In the genomic region with DNA sequence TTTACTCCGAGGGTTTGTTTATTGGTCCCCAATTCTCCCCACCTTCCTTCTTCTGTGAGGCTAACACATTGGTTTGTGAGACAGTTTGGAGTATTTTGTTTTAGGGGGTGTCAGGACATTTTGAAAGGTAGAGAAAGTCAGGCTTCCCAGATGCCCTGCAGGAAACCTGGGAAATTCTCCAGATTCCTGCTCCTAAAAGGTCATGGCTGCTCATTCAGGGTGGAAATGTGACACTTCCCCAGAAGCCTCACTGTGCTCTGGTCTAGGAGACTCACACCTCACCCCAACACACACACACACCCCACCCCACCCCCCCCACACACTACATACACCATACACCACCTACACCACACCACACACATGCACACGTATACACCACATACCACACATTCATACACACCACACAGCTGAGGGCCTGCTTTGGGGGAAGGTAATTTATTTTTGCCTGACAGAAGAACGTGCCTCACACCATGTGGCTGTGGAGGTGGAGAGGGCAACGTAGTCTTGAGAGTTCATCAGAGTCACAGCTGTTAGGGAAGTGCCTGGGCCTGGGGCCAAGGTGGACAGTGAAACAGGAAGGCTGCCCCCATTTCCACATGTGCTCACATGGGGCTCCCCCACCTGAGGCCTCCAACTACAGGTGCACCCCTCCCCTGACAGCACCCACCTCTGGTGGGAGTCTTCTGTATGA, we compare ENCODE assay signal across 8 cellular contexts. TPM values are rescaled to one million over a fixed set of nuclear protein-coding genes. Genes with fewer than 3 reads are reported as not detected.
DNase-seq lines count a peak whose midpoint lies in the region; ATAC-seq and TF ChIP-seq lines count a peak whose summit lies in the region.

No MANE protein-coding gene starts in this region.

- CTCF ChIA-PET in WTC11 (lab: Charles Lee), result interaction anchor here (0.6 to 1.3 kb wide), 4 partner anchors 8 to 516 kb away, joined by 3 to 4 read pairs (median 3); no protein-coding TSS in a partner anchor
- CTCF ChIA-PET in CD8-positive, alpha-beta T cell (lab: Charles Lee), result no interaction called here

- no peak for DNase-seq in WTC11 (ENCODE audit: low spot score)
- DNase-seq in lung (ENCODE audit: low spot score), result no peak
- no peak for DNase-seq in CD8-positive, alpha-beta T cell
- DNase-seq in HPDE6-E6E7 (ENCODE audit: extremely low spot score), result no peak
- no peak for DNase-seq in NCI-H2227 treated with DMSO at 0.1 percent for 48 hours (lab: John Stamatoyannopoulos, UW)
- DNase-seq in AG08395 (ENCODE audit: low spot score), result no peak

- no peak overlapping the region for H3K4me3 Mint-ChIP-seq in WTC11
- no peak overlapping the region for H3K4me3 Mint-ChIP-seq in CD8-positive, alpha-beta T cell

- H3K36me3 Mint-ChIP-seq in WTC11, result no peaks in the 10 kb centered on the region
- H3K36me3 Mint-ChIP-seq in CD8-positive, alpha-beta T cell, result peaks cover under 1% of the 10 kb centered on the region

- WGBS in lung, 2 donors, result 25% methylated on average over 4 of the region's 4 CpGs

- peaks cover 0 to 2% of the 10 kb centered on the region in 2 donors for H3K9me3 ChIP-seq in lung (ENCODE audit: control insufficient read depth in 2 of 2, insufficient read depth in 1 of 2, low read length in 1 of 2)
- H3K9me3 ChIP-seq in CD8-positive, alpha-beta T cell (ENCODE audit: low read length), result no peaks in the 10 kb centered on the region

- ATAC-seq in GM19372 (IDR thresholded peaks at IDR 0.05; ENCODE audit: low read depth, unreplicated experiment), result peak; percentile 74
- ATAC-seq in HG03342 (IDR thresholded peaks at IDR 0.05; ENCODE audit: unreplicated experiment), result peak; percentile 56
- ATAC-seq in WTC11, result peak; percentile 50
- no peak for ATAC-seq in lung (ENCODE audit: insufficient read depth, low FRiP score)
- ATAC-seq in CD8-positive, alpha-beta T cell, result no peak

- H3K36me3 ChIP-seq in lung (ENCODE audit: control insufficient read depth in 2 of 2, insufficient read depth in 2 of 2, low read length in 2 of 2), result no peaks in the 10 kb centered on the region
- no peaks in the 10 kb centered on the region for H3K36me3 ChIP-seq in CD8-positive, alpha-beta T cell (ENCODE audit: insufficient read depth, low read length)

- H3K27ac Mint-ChIP-seq in WTC11, result no peak overlapping the region
- no peak overlapping the region for H3K27ac Mint-ChIP-seq in CD8-positive, alpha-beta T cell

- H3K4me1 Mint-ChIP-seq in WTC11, result peaks cover 15% of the 10 kb centered on the region
- no peaks in the 10 kb centered on the region for H3K4me1 Mint-ChIP-seq in CD8-positive, alpha-beta T cell (ENCODE audit: low read depth)

- H3K4me1 ChIP-seq in lung (ENCODE audit: control insufficient read depth in 2 of 2, insufficient read depth in 2 of 2, low read length in 2 of 2), result peaks cover 24 to 27% of the 10 kb centered on the region in 2 donors
- H3K4me1 ChIP-seq in CD8-positive, alpha-beta T cell (ENCODE audit: insufficient read depth, low read length), result no peaks in the 10 kb centered on the region

- no peak overlapping the region for H3K4me3 ChIP-seq in lung
- no peak overlapping the region for H3K4me3 ChIP-seq in CD8-positive, alpha-beta T cell (ENCODE audit: low read depth, low read length)

- H3K27ac ChIP-seq in lung (ENCODE audit: low read depth in 1 of 2, low read length in 1 of 2), result peak overlapping the region; percentile 78 to 84
- H3K27ac ChIP-seq in CD8-positive, alpha-beta T cell (ENCODE audit: low read depth, low read length), result no peak overlapping the region

- H3K27me3 ChIP-seq in lung (ENCODE audit: control insufficient read depth, insufficient read depth), result no peaks in the 10 kb centered on the region
- H3K27me3 ChIP-seq in CD8-positive, alpha-beta T cell (ENCODE audit: insufficient read depth, low read length), result no peaks in the 10 kb centered on the region

- H3K27me3 Mint-ChIP-seq in WTC11 (ENCODE audit: low read depth), result no peaks in the 10 kb centered on the region
- H3K27me3 Mint-ChIP-seq in CD8-positive, alpha-beta T cell (ENCODE audit: low read depth), result no peaks in the 10 kb centered on the region

- TF ChIP-seq CTCF in WTC11 (IDR thresholded peaks at IDR 0.05), result no peak
- TF ChIP-seq CTCF in lung (IDR thresholded peaks at IDR 0.05; ENCODE audit: control extremely low read depth, extremely low read depth), result no peak
- no peak for TF ChIP-seq CTCF in CD8-positive, alpha-beta T cell (IDR thresholded peaks at IDR 0.05)

- POLR2A ChIA-PET in WTC11 (lab: Charles Lee), result no interaction called here
- POLR2A ChIA-PET in CD8-positive, alpha-beta T cell (lab: Charles Lee), result no interaction called here

- H3K9me3 Mint-ChIP-seq in WTC11, result no peaks in the 10 kb centered on the region
- no peaks in the 10 kb centered on the region for H3K9me3 Mint-ChIP-seq in CD8-positive, alpha-beta T cell

- intact Hi-C loops in CD8-positive, alpha-beta T cell (cut with DNase I, micrococcal nuclease), result no loop called here

TF ChIP-seq in WTC11, 78 proteins besides CTCF, POLR2A, EP300 and RAD21:
- TF ChIP-seq, protein P1, sequence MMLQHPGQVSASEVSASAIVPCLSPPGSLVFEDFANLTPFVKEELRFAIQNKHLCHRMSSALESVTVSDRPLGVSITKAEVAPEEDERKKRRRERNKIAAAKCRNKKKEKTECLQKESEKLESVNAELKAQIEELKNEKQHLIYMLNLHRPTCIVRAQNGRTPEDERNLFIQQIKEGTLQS (CRISPR knock-in tag; conservative IDR thresholded peaks at IDR 0.05), result no peak
- no peak for TF ChIP-seq IRF2 (CRISPR knock-in tag; IDR thresholded peaks at IDR 0.05; ENCODE audit: borderline replicate concordance, low read depth)
- no peak for TF ChIP-seq ZNF232 (CRISPR knock-in tag; IDR thresholded peaks at IDR 0.05)
- no peak for TF ChIP-seq MXD4 (CRISPR knock-in tag; IDR thresholded peaks at IDR 0.05; ENCODE audit: borderline replicate concordance)
- TF ChIP-seq MYBL2 (CRISPR knock-in tag; IDR thresholded peaks at IDR 0.05), result no peak
- no peak for TF ChIP-seq HMGA2 (CRISPR knock-in tag; IDR thresholded peaks at IDR 0.05)
- no peak for TF ChIP-seq ZNF138 (CRISPR knock-in tag; conservative IDR thresholded peaks at IDR 0.05)
- no peak for TF ChIP-seq RELA (CRISPR knock-in tag; IDR thresholded peaks at IDR 0.05; ENCODE audit: borderline replicate concordance)
- TF ChIP-seq, protein P2, sequence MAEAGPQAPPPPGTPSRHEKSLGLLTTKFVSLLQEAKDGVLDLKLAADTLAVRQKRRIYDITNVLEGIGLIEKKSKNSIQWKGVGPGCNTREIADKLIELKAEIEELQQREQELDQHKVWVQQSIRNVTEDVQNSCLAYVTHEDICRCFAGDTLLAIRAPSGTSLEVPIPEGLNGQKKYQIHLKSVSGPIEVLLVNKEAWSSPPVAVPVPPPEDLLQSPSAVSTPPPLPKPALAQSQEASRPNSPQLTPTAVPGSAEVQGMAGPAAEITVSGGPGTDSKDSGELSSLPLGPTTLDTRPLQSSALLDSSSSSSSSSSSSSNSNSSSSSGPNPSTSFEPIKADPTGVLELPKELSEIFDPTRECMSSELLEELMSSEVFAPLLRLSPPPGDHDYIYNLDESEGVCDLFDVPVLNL (CRISPR knock-in tag; IDR thresholded peaks at IDR 0.05; ENCODE audit: borderline replicate concordance, low read depth), result no peak
- TF ChIP-seq FOXP1 (CRISPR knock-in tag; IDR thresholded peaks at IDR 0.05; ENCODE audit: borderline replicate concordance), result no peak
- TF ChIP-seq, protein P3, sequence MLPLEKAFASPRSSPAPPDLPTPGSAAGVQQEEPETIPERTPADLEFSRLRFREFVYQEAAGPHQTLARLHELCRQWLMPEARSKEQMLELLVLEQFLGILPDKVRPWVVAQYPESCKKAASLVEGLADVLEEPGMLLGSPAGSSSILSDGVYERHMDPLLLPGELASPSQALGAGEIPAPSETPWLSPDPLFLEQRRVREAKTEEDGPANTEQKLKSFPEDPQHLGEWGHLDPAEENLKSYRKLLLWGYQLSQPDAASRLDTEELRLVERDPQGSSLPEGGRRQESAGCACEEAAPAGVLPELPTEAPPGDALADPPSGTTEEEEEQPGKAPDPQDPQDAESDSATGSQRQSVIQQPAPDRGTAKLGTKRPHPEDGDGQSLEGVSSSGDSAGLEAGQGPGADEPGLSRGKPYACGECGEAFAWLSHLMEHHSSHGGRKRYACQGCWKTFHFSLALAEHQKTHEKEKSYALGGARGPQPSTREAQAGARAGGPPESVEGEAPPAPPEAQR (CRISPR knock-in tag; IDR thresholded peaks at IDR 0.05), result no peak
- TF ChIP-seq, protein P4, sequence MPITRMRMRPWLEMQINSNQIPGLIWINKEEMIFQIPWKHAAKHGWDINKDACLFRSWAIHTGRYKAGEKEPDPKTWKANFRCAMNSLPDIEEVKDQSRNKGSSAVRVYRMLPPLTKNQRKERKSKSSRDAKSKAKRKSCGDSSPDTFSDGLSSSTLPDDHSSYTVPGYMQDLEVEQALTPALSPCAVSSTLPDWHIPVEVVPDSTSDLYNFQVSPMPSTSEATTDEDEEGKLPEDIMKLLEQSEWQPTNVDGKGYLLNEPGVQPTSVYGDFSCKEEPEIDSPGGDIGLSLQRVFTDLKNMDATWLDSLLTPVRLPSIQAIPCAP (CRISPR knock-in tag; IDR thresholded peaks at IDR 0.05), result no peak

RNA-seq across cellular contexts. Expression of a gene that starts 40.4 kb away (rescaled TPM):
- 35.6 to 41.7 TPM (median 36.5 TPM) in 3 replicates for total RNA-seq in WTC11 (2021)
- 100 to 1,000 TPM in 1 of 2 donors, 10 to 100 TPM in 1; 70.0 to 123 TPM for total RNA-seq in lung
- 10 to 100 TPM in 1 of 2 donors, 1 to 10 TPM in 1; 9.3 to 18.5 TPM for polyA plus RNA-seq in lung
- 10 to 100 TPM; 13.5 to 13.8 TPM for total RNA-seq in CD8-positive, alpha-beta T cell

Comparison
In these comparisons a context has a peak if more than half of its experiments do, and no peak if none do; other contexts are left out.
1. ATAC-seq: peak in GM19372 (single experiment), HG03342 (single experiment) and WTC11 (single experiment); none in lung (single experiment) and CD8-positive, alpha-beta T cell (single experiment).